Comparison of ENCODE assay signal across 15 cellular contexts in genomic region chr4:41880022-41880837, GRCh38. TPM values are rescaled to one million over a fixed set of nuclear protein-coding genes. Genes with fewer than 3 reads are reported as not detected.
DNase-seq lines count a peak whose midpoint lies in the region; ATAC-seq, FAIRE-seq and TF ChIP-seq lines count a peak whose summit lies in the region.
"Had no signal": no experiment of that assay in that cellular context is flagged by ENCODE, and none has a peak within 500 bp of the region (broad histone marks: within the 10 kb centered on the region; RNA-seq: fewer than 3 reads in every experiment).

No MANE protein-coding gene starts in this region.

- ATAC-seq in Right ventricle myocardium superior (ENCODE audit: poor library complexity), result no peak
- ATAC-seq in activated T-helper 17 cell treated with anti-CD3 and anti-CD28 coated beads, Interleukin-2, amount 50 U/mL, for 72 hours (replicated peaks), result no peak
- no peak for ATAC-seq in lower lobe of right lung
- no peak for ATAC-seq in stimulated activated naive B cell treated with anti-CD40 and anti-IgM and Interleukin-4, amounts not matched to agents 10 μg/mL and 1 μg/mL and 100 μg/mL, for 72 hours (replicated peaks)

- no peak for TF ChIP-seq POLR2A in H54 (IDR thresholded peaks at IDR 0.05; ENCODE audit: low read depth, low read length)

- intact Hi-C loops in left ventricle myocardium inferior (cut with micrococcal nuclease) (no loop called here), Right ventricle myocardium superior (cut with DNase I) (loop anchor here (10.0 kb wide), 1 partner anchor 595 kb away; no protein-coding TSS in a partner anchor), lower lobe of right lung (cut with DNase I) (no loop called here)

- H3K27ac Mint-ChIP-seq in activated T-helper 17 cell treated with anti-CD3 and anti-CD28 coated beads, Interleukin-2, amount 50 U/mL, for 72 hours, result no peak overlapping the region
- peak overlapping the region; percentile 92 for H3K27ac Mint-ChIP-seq in stimulated activated naive B cell treated with anti-CD40 and anti-IgM and Interleukin-4, amounts not matched to agents 10 μg/mL and 1 μg/mL and 100 μg/mL, for 72 hours

- no peak for DNase-seq in left ventricle myocardium inferior
- DNase-seq in Right ventricle myocardium superior, result no peak
- DNase-seq in lower lobe of right lung, result no peak
- no peak for DNase-seq in stimulated activated naive B cell treated with anti-CD40 and anti-IgM and Interleukin-4, amounts not matched to agents 10 μg/mL and 1 μg/mL and 100 μg/mL, for 72 hours
- no peak for DNase-seq in SJCRH30
- DNase-seq in H54 (ENCODE audit: insufficient read length, low spot score), result no peak
- no peak for DNase-seq in glomerular visceral epithelial cell (ENCODE audit: extremely low spot score)
- DNase-seq: activated CD4-positive, CD25-positive, alpha-beta regulatory T cell; activated T-cell treated with anti-CD3 and anti-CD28 coated beads, Interleukin-2, amount 50 U/mL, for 24 hours; aorta; mammary epithelial cell; NCI-H2081; NCI-H526; stimulated activated CD4-positive, alpha-beta T cell treated with anti-CD3 and anti-CD28 coated beads, Interleukin-15, amount 100 ng/mL, for 24 hours had no signal

- TF ChIP-seq CTCF in left ventricle myocardium inferior (IDR thresholded peaks at IDR 0.05; ENCODE audit: borderline replicate concordance), result no peak
- no peak for TF ChIP-seq CTCF in lower lobe of right lung (IDR thresholded peaks at IDR 0.05)

- H3K4me1 ChIP-seq in left ventricle myocardium inferior, result peaks cover 36% of the 10 kb centered on the region
- H3K4me1 ChIP-seq in lower lobe of right lung, result peaks cover 23% of the 10 kb centered on the region
- peaks cover 2% of the 10 kb centered on the region; the same call in 1 of the 2 replicates for H3K4me1 ChIP-seq in SJCRH30

- H3K27ac ChIP-seq in left ventricle myocardium inferior (replicated peaks) (no peak overlapping the region), lower lobe of right lung (no peak overlapping the region), SJCRH30 (no peak overlapping the region)

- H3K4me1 Mint-ChIP-seq in activated T-helper 17 cell treated with anti-CD3 and anti-CD28 coated beads, Interleukin-2, amount 50 U/mL, for 72 hours, result peaks cover 6% of the 10 kb centered on the region
- H3K4me1 Mint-ChIP-seq in stimulated activated naive B cell treated with anti-CD40 and anti-IgM and Interleukin-4, amounts not matched to agents 10 μg/mL and 1 μg/mL and 100 μg/mL, for 72 hours, result peaks cover 8 to 39% of the 10 kb centered on the region in 2 donors

- H3K9me3 ChIP-seq in left ventricle myocardium inferior (replicated peaks) (no peaks in the 10 kb centered on the region), lower lobe of right lung (no peaks in the 10 kb centered on the region), SJCRH30 (replicated peaks) (no peaks in the 10 kb centered on the region)

- H3K36me3 ChIP-seq in left ventricle myocardium inferior (no peaks in the 10 kb centered on the region), lower lobe of right lung (no peaks in the 10 kb centered on the region), SJCRH30 (no peaks in the 10 kb centered on the region)

- H3K36me3 Mint-ChIP-seq in activated T-helper 17 cell treated with anti-CD3 and anti-CD28 coated beads, Interleukin-2, amount 50 U/mL, for 72 hours (ENCODE audit: low read depth), result no peaks in the 10 kb centered on the region
- H3K36me3 Mint-ChIP-seq in stimulated activated naive B cell treated with anti-CD40 and anti-IgM and Interleukin-4, amounts not matched to agents 10 μg/mL and 1 μg/mL and 100 μg/mL, for 72 hours, result no peaks in the 10 kb centered on the region

- no peaks in the 10 kb centered on the region for H3K9me3 Mint-ChIP-seq in activated T-helper 17 cell treated with anti-CD3 and anti-CD28 coated beads, Interleukin-2, amount 50 U/mL, for 72 hours
- H3K9me3 Mint-ChIP-seq in stimulated activated naive B cell treated with anti-CD40 and anti-IgM and Interleukin-4, amounts not matched to agents 10 μg/mL and 1 μg/mL and 100 μg/mL, for 72 hours, result no peaks in the 10 kb centered on the region
- H3K9me3 Mint-ChIP-seq: activated T-cell treated with anti-CD3 and anti-CD28 coated beads, Interleukin-2, amount 50 U/mL, for 24 hours had no signal

- H3K4me3 ChIP-seq in left ventricle myocardium inferior (peak overlapping the region; percentile 58), lower lobe of right lung (peak overlapping the region; percentile 48), SJCRH30 (no peak overlapping the region)

- peak overlapping the region; percentile 50 for H3K4me3 Mint-ChIP-seq in activated T-helper 17 cell treated with anti-CD3 and anti-CD28 coated beads, Interleukin-2, amount 50 U/mL, for 72 hours
- H3K4me3 Mint-ChIP-seq in stimulated activated naive B cell treated with anti-CD40 and anti-IgM and Interleukin-4, amounts not matched to agents 10 μg/mL and 1 μg/mL and 100 μg/mL, for 72 hours, result peak overlapping the region; percentile 1 to 31

- H3K27me3 Mint-ChIP-seq in activated T-helper 17 cell treated with anti-CD3 and anti-CD28 coated beads, Interleukin-2, amount 50 U/mL, for 72 hours, result peaks cover 62% of the 10 kb centered on the region
- H3K27me3 Mint-ChIP-seq in stimulated activated naive B cell treated with anti-CD40 and anti-IgM and Interleukin-4, amounts not matched to agents 10 μg/mL and 1 μg/mL and 100 μg/mL, for 72 hours, result peaks cover 63 to 79% of the 10 kb centered on the region in 2 donors

- no peak for FAIRE-seq in H54 (lab: Jason Lieb, UNC)

- peaks cover 100% of the 10 kb centered on the region for H3K27me3 ChIP-seq in left ventricle myocardium inferior (ENCODE audit: low read depth)
- peaks cover 77% of the 10 kb centered on the region for H3K27me3 ChIP-seq in lower lobe of right lung (ENCODE audit: low read depth)
- H3K27me3 ChIP-seq in SJCRH30, result no peaks in the 10 kb centered on the region

RNA-seq across cellular contexts. Expression of gene TMEM33, which starts 55.0 kb away (rescaled TPM):
- total RNA-seq in left ventricle myocardium inferior (22.5 TPM), Right ventricle myocardium superior (19.6 TPM), lower lobe of right lung (73.9 TPM)
- total RNA-seq in activated T-helper 17 cell treated with anti-CD3 and anti-CD28 coated beads, Interleukin-2, amount 50 U/mL, for 72 hours, result 10 to 100 TPM; 25.6 to 68.8 TPM
- total RNA-seq in SJCRH30 (2014; rRNA removed; shearing (Covaris generic)), result 82.0 and 90.9 TPM in 2 replicates
